8 cellular contexts compared by ENCODE assay signal in the genomic region with DNA sequence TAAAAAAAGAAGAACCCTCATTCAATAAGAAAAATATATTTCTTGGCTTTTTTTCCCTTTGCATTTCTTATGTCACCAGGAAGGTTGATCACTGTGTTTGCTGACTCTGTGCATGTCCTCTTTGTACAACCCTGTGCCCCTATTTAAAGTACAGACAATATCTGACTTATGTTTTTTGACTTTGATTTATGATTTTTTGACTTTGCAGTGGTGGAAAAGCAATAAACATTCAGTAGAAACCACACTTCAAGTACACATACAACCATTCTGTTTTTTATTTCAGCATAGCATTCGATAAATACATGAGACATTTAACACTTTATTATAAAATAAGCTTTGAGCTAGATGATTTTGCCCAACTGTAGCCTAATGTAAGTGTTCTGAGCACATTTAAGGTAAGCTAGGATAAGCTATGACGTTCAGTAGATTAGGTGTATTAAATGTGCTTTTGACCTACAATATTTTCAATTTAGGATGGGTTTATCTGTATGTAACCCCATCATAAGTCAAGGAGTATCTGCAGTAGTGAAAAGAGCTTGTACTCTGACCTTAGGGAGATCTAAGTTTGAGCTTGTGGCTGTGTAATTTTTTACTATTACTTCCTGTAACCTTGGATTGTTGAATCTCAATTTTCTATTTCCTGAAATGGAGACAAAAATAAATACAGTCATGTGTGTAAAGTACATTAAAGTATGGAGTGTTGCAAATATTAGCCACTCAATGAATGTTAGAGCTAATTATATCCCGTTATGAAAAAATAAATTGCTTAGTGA. TPM values are rescaled to one million over a fixed set of nuclear protein-coding genes. Genes with fewer than 3 reads are reported as not detected.
A peak's percentile ranks its signal among the peaks of the same experiment; 100 is the strongest.
DNase-seq lines count a peak whose midpoint lies in the region; ATAC-seq and TF ChIP-seq lines count a peak whose summit lies in the region.

No MANE protein-coding gene starts in this region.

- no peak for DNase-seq in CD4-positive, alpha-beta T cell
- DNase-seq in HT-29 (ENCODE audit: low spot score) (peak; percentile 6), chondrocyte (ENCODE audit: low spot score) (no peak), neural progenitor cell (ENCODE audit: low spot score) (no peak), globus pallidus (ENCODE audit: low spot score) (no peak), NCI-H2081 (lab: John Stamatoyannopoulos, UW) (no peak), hypothalamus (lab: John Stamatoyannopoulos, UW) (no peak), NCI-H748 (lab: John Stamatoyannopoulos, UW; ENCODE audit: unreplicated experiment) (no peak)

- H3K4me2 ChIP-seq in neural progenitor cell: peak overlapping the region; percentile 79

- no peaks in the 10 kb centered on the region for H3K9me3 ChIP-seq in CD4-positive, alpha-beta T cell (ENCODE audit: control insufficient read depth, low read length)
- peaks cover 3% of the 10 kb centered on the region for H3K9me3 ChIP-seq in neural progenitor cell (ENCODE audit: low read depth)

- peaks cover 2% of the 10 kb centered on the region for H3K9me3 Mint-ChIP-seq in CD4-positive, alpha-beta T cell
- H3K9me3 Mint-ChIP-seq in chondrocyte (ENCODE audit: low read depth) (peaks cover 6% of the 10 kb centered on the region), neural progenitor cell (no peaks in the 10 kb centered on the region)

- H3K36me3 ChIP-seq in neural progenitor cell: no peaks in the 10 kb centered on the region

- peak overlapping the region; percentile 99 for H3K27ac Mint-ChIP-seq in CD4-positive, alpha-beta T cell
- H3K27ac Mint-ChIP-seq in chondrocyte (ENCODE audit: unreplicated experiment): peak overlapping the region; percentile 94
- H3K27ac Mint-ChIP-seq in neural progenitor cell: no peak overlapping the region

- POLR2A ChIA-PET in CD4-positive, alpha-beta T cell (lab: Charles Lee): interaction anchor here (0.7 to 3.6 kb wide), 12 partner anchors 10 to 558 kb away, joined by 3 to 38 read pairs (median 4); partner anchors contain the start of genes DHX9, NPL and RGS16

- no peaks in the 10 kb centered on the region for H4K20me1 ChIP-seq in neural progenitor cell (ENCODE audit: low read depth)

- intact Hi-C loops in CD4-positive, alpha-beta T cell (cut with DNase I, micrococcal nuclease): loop anchor here (5.0 to 10.0 kb wide), 2 partner anchors 249 to 1953 kb away; partner anchors contain the start of genes DHX9 (in 1 of the 2) and XPR1 (in 1 of the 2)

- peaks cover 61% of the 10 kb centered on the region for H3K4me1 Mint-ChIP-seq in CD4-positive, alpha-beta T cell (ENCODE audit: low read depth)
- H3K4me1 Mint-ChIP-seq in chondrocyte (ENCODE audit: low read depth): peaks cover 18% of the 10 kb centered on the region
- H3K4me1 Mint-ChIP-seq in neural progenitor cell: peaks cover 14% of the 10 kb centered on the region

- peak overlapping the region; percentile 89 for H3K27ac ChIP-seq in CD4-positive, alpha-beta T cell (ENCODE audit: low read depth, low read length)
- H3K27ac ChIP-seq in neural progenitor cell: no peak overlapping the region

- H3K4me3 ChIP-seq in neural progenitor cell: peak overlapping the region; percentile 47

- H3K4me3 Mint-ChIP-seq in CD4-positive, alpha-beta T cell: peak overlapping the region; percentile 95
- H3K4me3 Mint-ChIP-seq in chondrocyte (ENCODE audit: unreplicated experiment) (peak overlapping the region; percentile 91), neural progenitor cell (no peak overlapping the region)

- no peaks in the 10 kb centered on the region for H3K27me3 Mint-ChIP-seq in CD4-positive, alpha-beta T cell
- H3K27me3 Mint-ChIP-seq in chondrocyte (ENCODE audit: low read depth): no peaks in the 10 kb centered on the region
- H3K27me3 Mint-ChIP-seq in neural progenitor cell (ENCODE audit: insufficient read depth, low read depth): peaks cover 6% of the 10 kb centered on the region

- no peak overlapping the region for H3K9ac ChIP-seq in neural progenitor cell

- H3K79me2 ChIP-seq in neural progenitor cell (ENCODE audit: low read depth): no peaks in the 10 kb centered on the region

- H2AFZ ChIP-seq in neural progenitor cell (replicated peaks): no peak overlapping the region

- H3K36me3 Mint-ChIP-seq in CD4-positive, alpha-beta T cell (ENCODE audit: low read depth): peaks cover 66% of the 10 kb centered on the region
- no peaks in the 10 kb centered on the region for H3K36me3 Mint-ChIP-seq in chondrocyte (ENCODE audit: low read depth)
- no peaks in the 10 kb centered on the region for H3K36me3 Mint-ChIP-seq in neural progenitor cell

- H3F3A ChIP-seq in neural progenitor cell (ENCODE audit: low read depth): no peaks in the 10 kb centered on the region

- TF ChIP-seq CTCF in CD4-positive, alpha-beta T cell (IDR thresholded peaks at IDR 0.05): no peak
- no peak for TF ChIP-seq CTCF in chondrocyte (IDR thresholded peaks at IDR 0.05)
- no peak for TF ChIP-seq CTCF in neural progenitor cell (IDR thresholded peaks at IDR 0.05)

- no peaks in the 10 kb centered on the region for H3K27me3 ChIP-seq in CD4-positive, alpha-beta T cell (ENCODE audit: control insufficient read depth, insufficient read depth, low read length)
- no peaks in the 10 kb centered on the region for H3K27me3 ChIP-seq in neural progenitor cell

- CTCF ChIA-PET in CD4-positive, alpha-beta T cell (lab: Charles Lee): interaction anchor here (0.7 to 2.8 kb wide), 7 partner anchors 8 to 319 kb away, joined by 3 to 13 read pairs (median 7); no protein-coding TSS in a partner anchor

- no peaks in the 10 kb centered on the region for H3K4me1 ChIP-seq in neural progenitor cell

- peak; percentile 9 for ATAC-seq in CD4-positive, alpha-beta T cell (ENCODE audit: poor library complexity)

RNA-seq across cellular contexts. Expression of gene RNASEL, which starts 1.2 kb away (rescaled TPM):
- total RNA-seq in CD4-positive, alpha-beta T cell: 1 to 10 TPM; 3.5 to 3.7 TPM
- 1.6 and 1.9 TPM in 2 replicates for total RNA-seq in HT-29 (2014; rRNA removed; shearing (Covaris generic))
- 3.5 to 5.2 TPM (median 4.0 TPM) in 3 replicates for total RNA-seq in chondrocyte
- total RNA-seq in neural progenitor cell (ENCODE audit: low replicate concordance): 3.6 and 6.2 TPM in 2 replicates

RNA-seq across cellular contexts. Expression of gene RGS16, which starts 16.3 kb away (rescaled TPM):
- 10 to 100 TPM; 16.3 to 16.4 TPM for total RNA-seq in CD4-positive, alpha-beta T cell
- 3.1 and 5.1 TPM in 2 replicates for total RNA-seq in HT-29 (2014; rRNA removed; shearing (Covaris generic))
- total RNA-seq in chondrocyte (0.56 to 7.7 TPM (median 7.0 TPM) in 3 replicates), neural progenitor cell (ENCODE audit: low replicate concordance) (12.5 and 16.4 TPM in 2 replicates)
